ENCODE assay signal across 8 cellular contexts in genomic region chr22:44023404-44024287, GRCh38. TPM values are rescaled to one million over a fixed set of nuclear protein-coding genes. Genes with fewer than 3 reads are reported as not detected.
DNase-seq lines count a peak whose midpoint lies in the region; ATAC-seq and TF ChIP-seq lines count a peak whose summit lies in the region.

No MANE protein-coding gene starts in this region.

- H3K36me3 ChIP-seq in mucosa of stomach (ENCODE audit: control insufficient read depth, insufficient read depth, low read length), result no peaks in the 10 kb centered on the region

- H3K27me3 Mint-ChIP-seq in type B pancreatic cell, result peaks cover 13% of the 10 kb centered on the region

- H3K9me3 ChIP-seq in mucosa of stomach (ENCODE audit: control insufficient read depth, low read length), result no peaks in the 10 kb centered on the region

- H3K9ac ChIP-seq in mucosa of stomach (ENCODE audit: low read length), result peak overlapping the region; percentile 53

- peaks cover 23% of the 10 kb centered on the region for H3K4me1 Mint-ChIP-seq in type B pancreatic cell (ENCODE audit: unreplicated experiment)

- no peak for TF ChIP-seq CTCF in type B pancreatic cell (conservative IDR thresholded peaks at IDR 0.05)

- DNase-seq in DMS53 (lab: John Stamatoyannopoulos, UW), result peak; percentile 79
- peak; percentile 50 for DNase-seq in activated CD4-positive, alpha-beta T cell treated with anti-CD3 and anti-CD28 coated beads for 48 hours
- peak; percentile 24 for DNase-seq in epidermal melanocyte (ENCODE audit: insufficient read length, low spot score)
- DNase-seq in type B pancreatic cell (ENCODE audit: extremely low spot score, unreplicated experiment), result no peak

- no peaks in the 10 kb centered on the region for H3K36me3 Mint-ChIP-seq in type B pancreatic cell

- ATAC-seq in HG02798 (IDR thresholded peaks at IDR 0.05; ENCODE audit: poor library complexity, unreplicated experiment), result peak; percentile 26
- no peak for ATAC-seq in GM19467 (IDR thresholded peaks at IDR 0.05; ENCODE audit: unreplicated experiment)
- no peak for ATAC-seq in HG03095 (IDR thresholded peaks at IDR 0.05; ENCODE audit: unreplicated experiment)

- peak overlapping the region; percentile 56 for H3K27ac Mint-ChIP-seq in type B pancreatic cell

- H3K4me3 Mint-ChIP-seq in type B pancreatic cell, result peak overlapping the region; percentile 82

- H3K9me3 Mint-ChIP-seq in type B pancreatic cell, result no peaks in the 10 kb centered on the region

- H3K4me1 ChIP-seq in mucosa of stomach (ENCODE audit: control insufficient read depth, insufficient read depth, low read length), result peaks cover 10% of the 10 kb centered on the region

- peak overlapping the region; percentile 46 for H3K4me3 ChIP-seq in mucosa of stomach (ENCODE audit: low read length)

- no peaks in the 10 kb centered on the region for H3K27me3 ChIP-seq in mucosa of stomach (ENCODE audit: control insufficient read depth, insufficient read depth, low read length)

RNA-seq across cellular contexts. Expression of gene PARVB, which starts 0.5 kb away (rescaled TPM):
- total RNA-seq in type B pancreatic cell (ENCODE audit: low replicate concordance), result 7.2 and 15.9 TPM in 2 replicates
